In genomic region chrX:13398839-13399238, GRCh38 we compare ENCODE assay signal across 14 cellular contexts.
A peak's percentile ranks its signal among the peaks of the same experiment; 100 is the strongest.
DNase-seq lines count a peak whose midpoint lies in the region; ATAC-seq and TF ChIP-seq lines count a peak whose summit lies in the region.
"Had no signal": no experiment of that assay in that cellular context is flagged by ENCODE, and none has a peak within 500 bp of the region (broad histone marks: within the 10 kb centered on the region; RNA-seq: fewer than 3 reads in every experiment).

No MANE protein-coding gene starts in this region.

- H3K4me3 ChIP-seq in SJSA1: no peak overlapping the region
- H3K4me3 ChIP-seq in neuronal stem cell (ENCODE audit: low read length in 2 of 2): no peak overlapping the region
- no peak overlapping the region for H3K4me3 ChIP-seq in vagina

- no CpG with 5 or more reads among the region's 1 CpG for WGBS in neuronal stem cell (ENCODE audit: extremely low coverage in 2 of 2, insufficient read length in 2 of 2, insufficient replicate concordance in 1 of 2), 2 donors

- H2BK120ac ChIP-seq in neuronal stem cell (ENCODE audit: low read depth, low read length): no peak overlapping the region

- no peak overlapping the region for H2BK5ac ChIP-seq in neuronal stem cell (ENCODE audit: low read length)

- H3K9ac ChIP-seq in neuronal stem cell (ENCODE audit: low read depth, low read length, poor library complexity): no peak overlapping the region

- no peak for ATAC-seq in GM21447 (IDR thresholded peaks at IDR 0.05; ENCODE audit: unreplicated experiment)
- ATAC-seq in HG02885 (IDR thresholded peaks at IDR 0.05; ENCODE audit: poor library complexity, unreplicated experiment): no peak
- ATAC-seq: activated CD8-positive, alpha-beta memory T cell treated with anti-CD3 and anti-CD28 coated beads, Interleukin-2, amount 10 ng/mL, durations not matched to agents 7 days and 5 days had no signal

- TF ChIP-seq CTCF in Calu3 (IDR thresholded peaks at IDR 0.05; ENCODE audit: unreplicated experiment): no peak
- TF ChIP-seq CTCF in vagina (IDR thresholded peaks at IDR 0.05): no peak

- peak overlapping the region; percentile 21 for H2AFZ ChIP-seq in neuronal stem cell (ENCODE audit: low read length)

- H3K4me1 ChIP-seq in SJSA1 (replicated peaks) (peaks cover 32% of the 10 kb centered on the region), neuronal stem cell (ENCODE audit: control insufficient read depth in 2 of 2, insufficient read depth in 1 of 2, low read depth in 1 of 2, low read length in 2 of 2) (peaks cover 0 to 5% of the 10 kb centered on the region in 2 donors), vagina (no peaks in the 10 kb centered on the region)

- no peak overlapping the region for H3K14ac ChIP-seq in neuronal stem cell (ENCODE audit: low read length)

- H3K36me3 ChIP-seq in SJSA1: no peaks in the 10 kb centered on the region
- no peaks in the 10 kb centered on the region for H3K36me3 ChIP-seq in neuronal stem cell (replicated peaks in 1 of 2; ENCODE audit: control insufficient read depth in 2 of 2, insufficient read depth in 2 of 2, low read length in 2 of 2)
- no peaks in the 10 kb centered on the region for H3K36me3 ChIP-seq in vagina

- H3K4me2 ChIP-seq in neuronal stem cell (ENCODE audit: insufficient read depth, low read length, poor library complexity, severe bottlenecking): no peak overlapping the region

- peaks cover 7% of the 10 kb centered on the region for H3K9me3 Mint-ChIP-seq in Calu3 (ENCODE audit: low read depth, unreplicated experiment)
- H3K9me3 Mint-ChIP-seq: T-helper 2 cell treated with Interferon-gamma antibody and Interleukin-4, amounts not matched to agents 5 μg/mL and 100 μg/mL, for 36 hours had no signal

- H3K27me3 Mint-ChIP-seq in Calu3 (ENCODE audit: unreplicated experiment): no peaks in the 10 kb centered on the region
- H3K27me3 Mint-ChIP-seq: activated CD8-positive, alpha-beta memory T cell treated with anti-CD3 and anti-CD28 coated beads, Interleukin-2, amount 10 ng/mL, durations not matched to agents 7 days and 5 days had no signal

- no peak overlapping the region for H2BK12ac ChIP-seq in neuronal stem cell (ENCODE audit: low read length)

- H3K36me3 Mint-ChIP-seq in Calu3 (ENCODE audit: insufficient read depth, unreplicated experiment): peaks cover 6% of the 10 kb centered on the region

- TSS peak; percentile 92 for BruUV-seq in Calu3 (replicated peaks; lab: Mats Ljungman, UMichigan)

- H3K4me1 Mint-ChIP-seq in Calu3 (ENCODE audit: low read depth, unreplicated experiment): peaks cover 41% of the 10 kb centered on the region

- DNase-seq in Calu3 (no peak), SJSA1 (ENCODE audit: low read depth in 1 of 2, low spot score in 2 of 2) (no peak), epithelial cell of prostate (ENCODE audit: low read depth, low spot score) (no peak), neuronal stem cell (ENCODE audit: low spot score) (no peak), vagina (ENCODE audit: extremely low spot score in 2 of 2) (no peak), EL (no peak)
- DNase-seq: activated naive CD4-positive, alpha-beta T cell; naive B cell; NCI-H345; SHP77 treated with DMSO at 0.1 percent for 48 hours had no signal

- no peak overlapping the region for H3K23ac ChIP-seq in neuronal stem cell (ENCODE audit: low read depth, low read length, poor library complexity)

- no peaks in the 10 kb centered on the region for H3K79me1 ChIP-seq in neuronal stem cell (ENCODE audit: low read depth, low read length)

- H3K9me3 ChIP-seq in SJSA1 (replicated peaks) (no peaks in the 10 kb centered on the region), neuronal stem cell (replicated peaks in 1 of 2; ENCODE audit: control insufficient read depth in 2 of 2, insufficient read depth in 1 of 2, low read depth in 1 of 2, low read length in 2 of 2) (no peaks in the 10 kb centered on the region), vagina (no peaks in the 10 kb centered on the region)

- intact Hi-C loops in Calu3 (cut with micrococcal nuclease; ENCODE audit: unreplicated experiment) (loop anchor here (1.0 to 5.0 kb wide), 7 partner anchors 89 to 428 kb away; no protein-coding TSS in a partner anchor), vagina (cut with DNase I) (no loop called here)

- H2AK5ac ChIP-seq in neuronal stem cell (ENCODE audit: low read depth, low read length): no peak overlapping the region

- peak overlapping the region; percentile 91 for H3K27ac ChIP-seq in SJSA1
- H3K27ac ChIP-seq in epithelial cell of prostate: peak overlapping the region; percentile 92
- H3K27ac ChIP-seq in neuronal stem cell (replicated peaks; ENCODE audit: low read length): no peak overlapping the region
- no peak overlapping the region for H3K27ac ChIP-seq in vagina

- peak overlapping the region; percentile 93 for H3K27ac Mint-ChIP-seq in Calu3 (ENCODE audit: unreplicated experiment)
- H3K27ac Mint-ChIP-seq: activated CD8-positive, alpha-beta memory T cell treated with anti-CD3 and anti-CD28 coated beads, Interleukin-2, amount 10 ng/mL, durations not matched to agents 7 days and 5 days; T-helper 2 cell treated with Interferon-gamma antibody and Interleukin-4, amounts not matched to agents 5 μg/mL and 100 μg/mL, for 36 hours had no signal

- CTCF ChIA-PET in Calu3 (lab: Charles Lee): interaction anchor here (0.8 to 1.5 kb wide), 2 partner anchors 89 to 306 kb away, joined by 3 read pairs; no protein-coding TSS in a partner anchor

- no peaks in the 10 kb centered on the region for H3K27me3 ChIP-seq in SJSA1 (replicated peaks)
- H3K27me3 ChIP-seq in neuronal stem cell (ENCODE audit: control insufficient read depth in 3 of 3, insufficient read depth in 3 of 3, low read depth in 1 of 3, low read length in 3 of 3): no peaks in the 10 kb centered on the region
- H3K27me3 ChIP-seq in vagina: no peaks in the 10 kb centered on the region

- H3K4ac ChIP-seq in neuronal stem cell (ENCODE audit: low read length): no peak overlapping the region

- no peak overlapping the region for H4K8ac ChIP-seq in neuronal stem cell (ENCODE audit: low read depth, low read length)

- H3K18ac ChIP-seq in neuronal stem cell (ENCODE audit: low read length): no peak overlapping the region

- H3K4me3 Mint-ChIP-seq in Calu3 (ENCODE audit: low read depth, unreplicated experiment): no peak overlapping the region
- H3K4me3 Mint-ChIP-seq: activated CD8-positive, alpha-beta memory T cell treated with anti-CD3 and anti-CD28 coated beads, Interleukin-2, amount 10 ng/mL, durations not matched to agents 7 days and 5 days; naive B cell; T-helper 2 cell treated with Interferon-gamma antibody and Interleukin-4, amounts not matched to agents 5 μg/mL and 100 μg/mL, for 36 hours had no signal

- no peak overlapping the region for H2BK15ac ChIP-seq in neuronal stem cell (ENCODE audit: low read length)

- no peak for TF ChIP-seq POLR2A in vagina (IDR thresholded peaks at IDR 0.05)

- no peak overlapping the region for H4K91ac ChIP-seq in neuronal stem cell (ENCODE audit: low read depth, low read length, poor library complexity)

Comparison
In these comparisons a context has a peak if more than half of its experiments do, and no peak if none do; other contexts are left out.
1. H3K27ac ChIP-seq: peak in SJSA1 (single experiment) and epithelial cell of prostate (single experiment); none in neuronal stem cell (single experiment) and vagina (single experiment).